25 cellular contexts compared by ENCODE assay signal in genomic region chr14:52939427-52939826, GRCh38.
"Had no signal": no experiment of that assay in that cellular context is flagged by ENCODE, and none has a peak within 500 bp of the region (broad histone marks: within the 10 kb centered on the region; RNA-seq: fewer than 3 reads in every experiment).

No MANE protein-coding gene starts in this region.

- H3K4me1 Mint-ChIP-seq: memory B cell; natural killer cell; stimulated activated naive B cell treated with anti-CD40 and anti-IgM and Interleukin-4, amounts not matched to agents 10 μg/mL and 1 μg/mL and 100 μg/mL, for 72 hours had no signal

- H3K4me1 ChIP-seq: foreskin keratinocyte, parathyroid adenoma, prostate gland, suprapubic skin had no signal

- H3K4me2 ChIP-seq: hepatocyte had no signal

- H3K4me3 Mint-ChIP-seq: effector memory CD8-positive, alpha-beta T cell; memory B cell; natural killer cell; stimulated activated naive B cell treated with anti-CD40 and anti-IgM and Interleukin-4, amounts not matched to agents 10 μg/mL and 1 μg/mL and 100 μg/mL, for 72 hours; stimulated activated naive CD8-positive, alpha-beta T cell treated with anti-CD3 and anti-CD28 coated beads, Interleukin-15, Interleukin-2, amounts not matched to agents 100 ng/mL and 50 ng/mL, for 24 hours had no signal

- H3K9ac ChIP-seq: parathyroid adenoma had no signal

- H2AFZ ChIP-seq: hepatocyte, parathyroid adenoma had no signal

- ATAC-seq: effector memory CD8-positive, alpha-beta T cell; esophagus mucosa; foreskin keratinocyte; gastroesophageal sphincter; heart left ventricle; left lobe of liver; natural killer cell; stimulated activated naive B cell treated with anti-CD40 and anti-IgM and Interleukin-4, amounts not matched to agents 10 μg/mL and 1 μg/mL and 100 μg/mL, for 72 hours had no signal

- H3K36me3 ChIP-seq: gastroesophageal sphincter, prostate gland, right atrium auricular region, spleen, suprapubic skin, transverse colon had no signal

- H3K27ac Mint-ChIP-seq: effector memory CD8-positive, alpha-beta T cell; memory B cell; natural killer cell; stimulated activated naive B cell treated with anti-CD40 and anti-IgM and Interleukin-4, amounts not matched to agents 10 μg/mL and 1 μg/mL and 100 μg/mL, for 72 hours; stimulated activated naive CD8-positive, alpha-beta T cell treated with anti-CD3 and anti-CD28 coated beads, Interleukin-15, Interleukin-2, amounts not matched to agents 100 ng/mL and 50 ng/mL, for 24 hours had no signal

- H3K27ac ChIP-seq: epithelial cell of prostate, foreskin keratinocyte, heart left ventricle, hepatocyte, parathyroid adenoma, prostate gland, right atrium auricular region, skin epidermis, spleen, suprapubic skin, transverse colon had no signal

- H3K27me3 ChIP-seq: foreskin keratinocyte, gastroesophageal sphincter, heart left ventricle, hepatocyte, right atrium auricular region, spleen, suprapubic skin, transverse colon had no signal

- FAIRE-seq: kidney had no signal

- H3K4me3 ChIP-seq: gastroesophageal sphincter, heart left ventricle, hepatocyte, lung, prostate gland, right atrium auricular region, skin epidermis, spleen, suprapubic skin, transverse colon had no signal

- H3K9me3 ChIP-seq: gastroesophageal sphincter, heart left ventricle, prostate gland, right atrium auricular region, spleen, suprapubic skin, transverse colon had no signal

- DNase-seq: cortex of kidney; effector memory CD8-positive, alpha-beta T cell; foreskin keratinocyte; heart left ventricle; kidney; natural killer cell; occipital lobe; spleen; stimulated activated CD4-positive, alpha-beta T cell treated with anti-CD3 and anti-CD28 coated beads, Interleukin-15, amount 100 ng/mL, for 24 hours; stimulated activated CD4-positive, alpha-beta T cell treated with anti-CD3 and anti-CD28 coated beads, Interleukin-2, amount 100 ng/mL, for 48 hours; stimulated activated naive B cell treated with anti-CD40 and anti-IgM and Interleukin-4, amounts not matched to agents 10 μg/mL and 1 μg/mL and 100 μg/mL, for 72 hours; transverse colon had no signal

- H3K36me3 Mint-ChIP-seq: memory B cell; natural killer cell; stimulated activated naive B cell treated with anti-CD40 and anti-IgM and Interleukin-4, amounts not matched to agents 10 μg/mL and 1 μg/mL and 100 μg/mL, for 72 hours had no signal

- H3K9me3 Mint-ChIP-seq: effector memory CD8-positive, alpha-beta T cell; memory B cell; natural killer cell; stimulated activated naive B cell treated with anti-CD40 and anti-IgM and Interleukin-4, amounts not matched to agents 10 μg/mL and 1 μg/mL and 100 μg/mL, for 72 hours; stimulated activated naive CD8-positive, alpha-beta T cell treated with anti-CD3 and anti-CD28 coated beads, Interleukin-15, Interleukin-2, amounts not matched to agents 100 ng/mL and 50 ng/mL, for 24 hours had no signal
